2 cellular contexts compared by ENCODE assay signal in the genomic region with DNA sequence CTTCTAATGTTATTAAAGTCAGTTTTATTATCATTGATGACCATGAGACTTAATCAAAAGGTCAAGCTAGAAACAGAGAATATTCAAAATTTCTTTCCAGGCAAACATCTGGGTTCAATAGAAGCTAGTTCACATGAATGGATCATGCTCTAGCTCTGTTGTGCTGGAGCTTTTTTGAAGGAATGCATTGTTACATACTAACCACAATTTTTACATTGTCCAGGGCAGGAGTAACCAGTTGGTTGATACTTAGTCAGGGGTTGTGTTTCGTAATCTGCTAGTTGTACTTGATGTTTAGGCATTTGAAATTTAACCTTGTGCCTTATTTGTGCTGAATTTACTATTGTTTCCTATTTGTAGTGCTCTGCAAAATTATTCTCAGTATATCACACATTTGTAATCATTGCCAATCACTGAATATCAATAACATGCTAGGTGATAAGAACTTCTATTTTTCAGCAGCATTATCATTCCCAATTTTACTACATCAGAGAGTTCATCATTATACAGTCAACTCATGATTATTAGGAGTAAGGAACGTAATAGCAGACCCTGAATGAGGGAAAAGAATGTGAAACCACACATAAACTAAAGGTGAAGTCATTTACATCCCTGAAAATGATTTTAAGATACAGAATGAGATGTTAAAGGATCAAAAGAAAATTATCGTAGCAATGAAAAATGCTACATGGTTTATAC.
TF ChIP-seq lines count a peak whose summit lies in the region.

No MANE protein-coding gene starts in this region.

TF ChIP-seq in HepG2, 621 proteins besides CTCF, POLR2A, EP300 and RAD21:
- TF ChIP-seq CEBPB (IDR thresholded peaks at IDR 0.05; ENCODE audit: borderline replicate concordance, low read depth, low read length) (peak; percentile 37; the same call in 1 of the 2 replicates), JUND (CRISPR knock-in tag; IDR thresholded peaks at IDR 0.05) (no peak), SOX13 (IDR thresholded peaks at IDR 0.05) (no peak), SOX13 (CRISPR knock-in tag; conservative IDR thresholded peaks at IDR 0.05 in 1 of 2, IDR thresholded peaks at IDR 0.05 in 1 of 2) (peak in 1 of 2 experiments; percentile 29; a peak in 1 of 4 replicates), ZNF556 (CRISPR knock-in tag; IDR thresholded peaks at IDR 0.05; ENCODE audit: borderline replicate concordance) (no peak)

TF ChIP-seq in WTC11, 78 proteins besides CTCF, POLR2A, EP300 and RAD21:
- TF ChIP-seq SMAD4 (CRISPR knock-in tag; IDR thresholded peaks at IDR 0.05), result no peak
- TF ChIP-seq, protein P1, sequence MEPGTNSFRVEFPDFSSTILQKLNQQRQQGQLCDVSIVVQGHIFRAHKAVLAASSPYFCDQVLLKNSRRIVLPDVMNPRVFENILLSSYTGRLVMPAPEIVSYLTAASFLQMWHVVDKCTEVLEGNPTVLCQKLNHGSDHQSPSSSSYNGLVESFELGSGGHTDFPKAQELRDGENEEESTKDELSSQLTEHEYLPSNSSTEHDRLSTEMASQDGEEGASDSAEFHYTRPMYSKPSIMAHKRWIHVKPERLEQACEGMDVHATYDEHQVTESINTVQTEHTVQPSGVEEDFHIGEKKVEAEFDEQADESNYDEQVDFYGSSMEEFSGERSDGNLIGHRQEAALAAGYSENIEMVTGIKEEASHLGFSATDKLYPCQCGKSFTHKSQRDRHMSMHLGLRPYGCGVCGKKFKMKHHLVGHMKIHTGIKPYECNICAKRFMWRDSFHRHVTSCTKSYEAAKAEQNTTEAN (CRISPR knock-in tag; IDR thresholded peaks at IDR 0.05), result no peak
- no peak for TF ChIP-seq NFYB (CRISPR knock-in tag; conservative IDR thresholded peaks at IDR 0.05; ENCODE audit: low read depth)
- TF ChIP-seq SOX15 (CRISPR knock-in tag; IDR thresholded peaks at IDR 0.05), result no peak
- TF ChIP-seq OVOL2 (CRISPR knock-in tag; IDR thresholded peaks at IDR 0.05; ENCODE audit: borderline replicate concordance), result no peak
- no peak for TF ChIP-seq NFE2L1 (CRISPR knock-in tag; IDR thresholded peaks at IDR 0.05)
- no peak for TF ChIP-seq PREB (CRISPR knock-in tag; IDR thresholded peaks at IDR 0.05; ENCODE audit: borderline replicate concordance)
- TF ChIP-seq PRDM15 (CRISPR knock-in tag; IDR thresholded peaks at IDR 0.05), result no peak
- no peak for TF ChIP-seq JUN (CRISPR knock-in tag; IDR thresholded peaks at IDR 0.05)
- no peak for TF ChIP-seq FOXK1 (CRISPR knock-in tag; IDR thresholded peaks at IDR 0.05)
- TF ChIP-seq USF1 (CRISPR knock-in tag; IDR thresholded peaks at IDR 0.05), result no peak
